Comparison of ENCODE assay signal across 8 cellular contexts in the genomic region with DNA sequence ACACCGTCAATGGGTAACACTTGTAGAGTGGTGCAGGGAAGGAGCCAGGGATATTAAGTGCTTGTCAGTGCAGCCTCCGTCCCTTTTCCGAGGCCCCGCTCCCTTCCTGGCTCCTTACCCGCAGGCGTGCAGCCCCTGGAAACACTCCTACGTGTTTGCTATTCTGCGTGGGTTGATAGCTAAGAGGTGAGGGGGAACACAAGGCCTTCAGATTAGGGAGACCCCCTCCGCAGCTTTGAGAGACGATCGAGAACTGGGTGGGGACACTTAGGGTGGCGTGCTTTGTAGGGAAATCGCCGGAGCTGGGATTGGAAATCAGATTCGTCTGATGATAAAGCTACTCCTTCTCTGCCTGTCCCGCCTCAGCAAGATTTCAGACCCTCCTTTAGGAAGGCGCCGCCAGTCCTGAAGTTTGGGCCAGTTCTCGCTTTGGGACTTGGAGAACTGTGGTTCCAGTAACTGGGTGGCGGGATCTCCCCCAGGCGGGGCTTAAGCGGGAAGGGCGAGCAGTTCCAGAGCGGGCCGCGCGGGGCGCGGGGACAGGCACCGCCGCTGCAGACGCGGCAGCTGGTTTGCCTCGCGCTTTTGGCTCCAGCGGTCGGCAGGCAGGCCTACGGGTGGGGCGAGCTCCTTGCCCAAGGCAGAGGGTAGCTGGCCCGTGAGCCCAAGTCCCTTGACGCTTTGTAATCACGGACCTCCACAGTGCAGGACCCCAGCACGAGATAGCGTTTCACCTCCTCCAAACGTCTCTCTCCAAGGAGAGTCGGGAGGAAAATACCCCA.
DNase-seq lines count a peak whose midpoint lies in the region; ATAC-seq and TF ChIP-seq lines count a peak whose summit lies in the region.

No MANE protein-coding gene starts in this region.

- POLR2A ChIA-PET in AG04449 (lab: Yijun Ruan, JAX) = no interaction called here

- DNase-seq in AG04449 (ENCODE audit: low read depth, low spot score) (no peak), NCI-H526 treated with DMSO at 0.1 percent for 48 hours (lab: John Stamatoyannopoulos, UW) (peak; percentile 12), epidermal melanocyte (ENCODE audit: insufficient read length, low spot score) (peak; percentile 90), middle frontal gyrus (ENCODE audit: extremely low spot score, low spot score) (peak; percentile 47)
- peak; percentile 56 for DNase-seq in activated CD8-positive, alpha-beta memory T cell treated with anti-CD3 and anti-CD28 coated beads, Interleukin-2, amount 50 U/mL, for 4 hours
- DNase-seq in stimulated activated CD8-positive, alpha-beta memory T cell treated with anti-CD3 and anti-CD28 coated beads, Interleukin-2, amount 100 ng/mL, for 1 hour (ENCODE audit: low read depth in 2 of 2) = peak; percentile 15 to 21

- ATAC-seq in GM18868 (IDR thresholded peaks at IDR 0.05; ENCODE audit: unreplicated experiment) (peak; percentile 91), HG03280 (IDR thresholded peaks at IDR 0.05; ENCODE audit: unreplicated experiment) (peak; percentile 92)

- TF ChIP-seq CTCF in AG04449 (IDR thresholded peaks at IDR 0.05; ENCODE audit: insufficient read depth, low read length, missing control alignments) = peak; percentile 86

- CTCF ChIA-PET in AG04449 (lab: Yijun Ruan, JAX) = interaction anchor here (0.8 to 24.4 kb wide), 7 partner anchors 11 to 49 kb away, joined by 3 to 646 read pairs (median 9); no protein-coding TSS in a partner anchor

- peak overlapping the region; percentile 62 for H3K4me3 ChIP-seq in AG04449 (ENCODE audit: low read depth, low read length)
